ENCODE assay signal across 8 cellular contexts in genomic region chr7:64946772-64947171, GRCh38. TPM values are rescaled to one million over a fixed set of nuclear protein-coding genes. Genes with fewer than 3 reads are reported as not detected.
DNase-seq lines count a peak whose midpoint lies in the region; TF ChIP-seq lines count a peak whose summit lies in the region.

No MANE protein-coding gene starts in this region.

- no peak for TF ChIP-seq POLR2A in esophagus squamous epithelium (IDR thresholded peaks at IDR 0.05)

- no peaks in the 10 kb centered on the region for H3F3A ChIP-seq in OCI-LY1 (ENCODE audit: insufficient read depth, low read length)

- H3K9me3 ChIP-seq in OCI-LY1 (ENCODE audit: low read length): no peaks in the 10 kb centered on the region
- H3K9me3 ChIP-seq in esophagus squamous epithelium: no peaks in the 10 kb centered on the region
- no peaks in the 10 kb centered on the region for H3K9me3 ChIP-seq in skeletal muscle tissue (ENCODE audit: control insufficient read depth in 3 of 3, low read length in 3 of 3)
- no peaks in the 10 kb centered on the region for H3K9me3 ChIP-seq in tibial artery

- no peak overlapping the region for H3K4me2 ChIP-seq in OCI-LY1 (ENCODE audit: low read length)

- H3K4me1 ChIP-seq in OCI-LY1 (ENCODE audit: insufficient read depth, low read length, severe bottlenecking) (no peaks in the 10 kb centered on the region), esophagus squamous epithelium (peaks cover 11 to 41% (median 13%) of the 10 kb centered on the region in 3 donors), skeletal muscle tissue (ENCODE audit: control insufficient read depth in 3 of 3, insufficient read depth in 3 of 3, low read length in 3 of 3) (peaks cover 4 to 25% (median 10%) of the 10 kb centered on the region in 3 donors), tibial artery (peaks cover 0 to 25% (median 11%) of the 10 kb centered on the region in 4 donors)

- H3K36me3 ChIP-seq in OCI-LY1 (ENCODE audit: insufficient read depth, low read length): no peaks in the 10 kb centered on the region
- no peaks in the 10 kb centered on the region for H3K36me3 ChIP-seq in esophagus squamous epithelium
- no peaks in the 10 kb centered on the region for H3K36me3 ChIP-seq in skeletal muscle tissue (ENCODE audit: control insufficient read depth in 3 of 3, insufficient read depth in 3 of 3, low read length in 3 of 3)
- H3K36me3 ChIP-seq in tibial artery: no peaks in the 10 kb centered on the region

- no peaks in the 10 kb centered on the region for H3K27me3 ChIP-seq in OCI-LY1 (ENCODE audit: insufficient read depth, low read length)
- peaks cover 0 to 44% (median 7%) of the 10 kb centered on the region in 4 donors for H3K27me3 ChIP-seq in esophagus squamous epithelium
- peaks cover 12 to 28% (median 19%) of the 10 kb centered on the region in 3 donors for H3K27me3 ChIP-seq in skeletal muscle tissue (ENCODE audit: control insufficient read depth in 3 of 3, insufficient read depth in 3 of 3, low read length in 3 of 3)
- peaks cover 0 to 29% of the 10 kb centered on the region in 2 donors for H3K27me3 ChIP-seq in tibial artery

- H3K27ac ChIP-seq in OCI-LY1 (ENCODE audit: low read depth, low read length, poor library complexity, severe bottlenecking): no peak overlapping the region
- H3K27ac ChIP-seq in esophagus squamous epithelium: peak overlapping the region in 1 of 4 donors; percentile 51
- no peak overlapping the region for H3K27ac ChIP-seq in skeletal muscle tissue (ENCODE audit: low read depth, low read length)
- no peak overlapping the region for H3K27ac ChIP-seq in tibial artery

- no peaks in the 10 kb centered on the region for H4K20me1 ChIP-seq in OCI-LY1 (ENCODE audit: insufficient read depth, low read length)

- H3K9ac ChIP-seq in OCI-LY1 (ENCODE audit: low read length): no peak overlapping the region
- H3K9ac ChIP-seq in skeletal muscle tissue (ENCODE audit: low read depth in 1 of 3, low read length in 3 of 3): peak overlapping the region in 2 of 3 donors; percentile 73 to 76

- H3K9me2 ChIP-seq in OCI-LY1 (ENCODE audit: low read depth, low read length): no peaks in the 10 kb centered on the region

- H3K79me2 ChIP-seq in OCI-LY1 (ENCODE audit: insufficient read depth, low read length): no peaks in the 10 kb centered on the region

- intact Hi-C loops in esophagus squamous epithelium (cut with DNase I) (no loop called here), tibial artery (cut with DNase I; ENCODE audit: low total_unique reads) (no loop called here)

- H2AFZ ChIP-seq in OCI-LY1 (ENCODE audit: low read length): no peak overlapping the region

- WGBS in esophagus squamous epithelium, 2 donors: 50% methylated on average over 4 of the region's 5 CpGs; no CpG with 5 or more reads in 1 of the 2 donors

- TF ChIP-seq CTCF in OCI-LY1 (IDR thresholded peaks at IDR 0.05; ENCODE audit: low read length) (peak; percentile 59), esophagus squamous epithelium (IDR thresholded peaks at IDR 0.05) (peak in 2 of 6 experiments; percentile 18 to 27), tibial artery (IDR thresholded peaks at IDR 0.05) (no peak)

- peak; percentile 10 for DNase-seq in NCI-H1694 (lab: John Stamatoyannopoulos, UW)
- DNase-seq in NCI-H1694 treated with DMSO at 0.1 percent for 48 hours (lab: John Stamatoyannopoulos, UW): no peak
- DNase-seq in esophagus squamous epithelium (lab: John Stamatoyannopoulos, UW): no peak
- DNase-seq in NCI-H2107 treated with DMSO at 0.1 percent for 48 hours (lab: John Stamatoyannopoulos, UW; ENCODE audit: unreplicated experiment): no peak
- no peak for DNase-seq in mucosa of gallbladder (ENCODE audit: low spot score)
- DNase-seq in tibial artery: no peak

- H3K4me3 ChIP-seq in OCI-LY1 (ENCODE audit: low read depth, low read length, poor library complexity, severe bottlenecking) (no peak overlapping the region), esophagus squamous epithelium (peak overlapping the region; percentile 40 to 62 (median 54)), skeletal muscle tissue (ENCODE audit: low read length in 3 of 3) (peak overlapping the region; percentile 48 to 69 (median 60)), tibial artery (peak overlapping the region in 1 of 2 donors; percentile 35)

RNA-seq across cellular contexts. Expression of gene ZNF273, which starts 43.7 kb away (rescaled TPM):
- total RNA-seq in esophagus squamous epithelium (10 to 100 TPM in 3 of 4 donors, 1 to 10 TPM in 1; 8.0 to 43.3 (median 14.0) TPM), skeletal muscle tissue (6.3 TPM), mucosa of gallbladder (9.3 TPM)

RNA-seq across cellular contexts. Expression of gene ZNF117, which starts 44.1 kb away (rescaled TPM):
- total RNA-seq in esophagus squamous epithelium: 10 to 100 TPM in 2 of 4 donors, 1 to 10 TPM in 2; 3.7 to 17.3 (median 10.9) TPM
- 9.9 TPM for total RNA-seq in skeletal muscle tissue
- 31.6 TPM for total RNA-seq in mucosa of gallbladder

RNA-seq across cellular contexts. Expression of gene ERV3-1, which starts 59.7 kb away (rescaled TPM):
- total RNA-seq in esophagus squamous epithelium (10 to 100 TPM; 15.4 to 30.9 (median 18.6) TPM), skeletal muscle tissue (14.6 TPM), mucosa of gallbladder (38.7 TPM)
